ENCODE assay signal across 12 cellular contexts in genomic region chr15:80659375-80659774, GRCh38. TPM values are rescaled to one million over a fixed set of nuclear protein-coding genes. Genes with fewer than 3 reads are reported as not detected.
DNase-seq lines count a peak whose midpoint lies in the region; ATAC-seq and TF ChIP-seq lines count a peak whose summit lies in the region.
"Had no signal": no experiment of that assay in that cellular context is flagged by ENCODE, and none has a peak within 500 bp of the region (broad histone marks: within the 10 kb centered on the region; RNA-seq: fewer than 3 reads in every experiment).

No MANE protein-coding gene starts in this region.

- H3K9me3 ChIP-seq in esophagus squamous epithelium, result no peaks in the 10 kb centered on the region
- H3K9me3 ChIP-seq in gastroesophageal sphincter, result no peaks in the 10 kb centered on the region
- H3K9me3 ChIP-seq: A549 had no signal

- H3K4me1 ChIP-seq in esophagus squamous epithelium (peaks cover 0 to 47% (median 0%) of the 10 kb centered on the region in 3 donors), mesendoderm (ENCODE audit: control insufficient read depth, low read depth, low read length) (peaks cover 2% of the 10 kb centered on the region), gastroesophageal sphincter (no peaks in the 10 kb centered on the region)
- H3K4me1 ChIP-seq: A549 had no signal

- H3K27ac ChIP-seq in esophagus squamous epithelium (peak overlapping the region in 3 of 4 donors; percentile 7 to 49 (median 35)), mesendoderm (ENCODE audit: low read depth, low read length) (no peak overlapping the region), gastroesophageal sphincter (no peak overlapping the region)
- H3K27ac ChIP-seq: A549 had no signal

- no peak overlapping the region for H3K4me2 ChIP-seq in mesendoderm (ENCODE audit: low read length)
- H3K4me2 ChIP-seq: A549 had no signal

- TF ChIP-seq EP300 in gastroesophageal sphincter (IDR thresholded peaks at IDR 0.05), result no peak

- H3K9ac ChIP-seq in mesendoderm (ENCODE audit: low read length), result no peak overlapping the region

- H4K5ac ChIP-seq in mesendoderm (ENCODE audit: low read length), result no peak overlapping the region

- no peak overlapping the region for H3K18ac ChIP-seq in mesendoderm (ENCODE audit: low read length)

- intact Hi-C loops in esophagus squamous epithelium (cut with DNase I), result no loop called here
- intact Hi-C loops in posterior vena cava (cut with DNase I), result loop anchor here in 1 of 2 donors (10.0 kb wide), 1 partner anchor 315 kb away; no protein-coding TSS in a partner anchor

- H3K27me3 ChIP-seq in esophagus squamous epithelium (no peaks in the 10 kb centered on the region), mesendoderm (ENCODE audit: insufficient read depth, low read length, poor library complexity) (no peaks in the 10 kb centered on the region), gastroesophageal sphincter (no peaks in the 10 kb centered on the region)

- H2BK15ac ChIP-seq in mesendoderm (replicated peaks; ENCODE audit: low read depth), result no peak overlapping the region

- H3K79me2 ChIP-seq in mesendoderm (ENCODE audit: control insufficient read depth, insufficient read depth, low read length), result no peaks in the 10 kb centered on the region

- H3K4ac ChIP-seq in mesendoderm (ENCODE audit: low read depth, low read length), result no peak overlapping the region

- 9 to 20% methylated on average over 1 of the region's 1 CpG for WGBS in esophagus squamous epithelium, 2 donors
- WGBS in mesendoderm (ENCODE audit: extremely low coverage, insufficient coverage, low lambda C conversion rate), result no CpG with 5 or more reads among the region's 1 CpG
- WGBS in gastroesophageal sphincter (ENCODE audit: low coverage in 1 of 2), 2 donors, result 11 to 14% methylated on average over 1 of the region's 1 CpG

- H2BK5ac ChIP-seq in mesendoderm (ENCODE audit: low read length), result no peak overlapping the region

- no peak overlapping the region for H2BK120ac ChIP-seq in mesendoderm (ENCODE audit: low read depth, low read length)

- TF ChIP-seq POLR2A in esophagus squamous epithelium (IDR thresholded peaks at IDR 0.05) (no peak), gastroesophageal sphincter (IDR thresholded peaks at IDR 0.05) (no peak)

- H3K4me3 ChIP-seq in esophagus squamous epithelium (no peak overlapping the region), mesendoderm (ENCODE audit: low read length) (no peak overlapping the region), gastroesophageal sphincter (no peak overlapping the region)
- H3K4me3 ChIP-seq: A549 had no signal

- H3K79me1 ChIP-seq in mesendoderm (ENCODE audit: low read length), result no peaks in the 10 kb centered on the region

- no peak overlapping the region for H4K8ac ChIP-seq in mesendoderm (ENCODE audit: low read depth, low read length)

- no peak overlapping the region for H3K56ac ChIP-seq in mesendoderm (ENCODE audit: low read length)

- no peaks in the 10 kb centered on the region for H3K36me3 ChIP-seq in esophagus squamous epithelium
- no peaks in the 10 kb centered on the region for H3K36me3 ChIP-seq in mesendoderm (ENCODE audit: control insufficient read depth, insufficient read depth, low read length)
- H3K36me3 ChIP-seq in gastroesophageal sphincter, result no peaks in the 10 kb centered on the region

- no peak for TF ChIP-seq CTCF in esophagus squamous epithelium (IDR thresholded peaks at IDR 0.05)
- no peak for TF ChIP-seq CTCF in gastroesophageal sphincter (IDR thresholded peaks at IDR 0.05)

- ATAC-seq in GM21737 (IDR thresholded peaks at IDR 0.05; ENCODE audit: unreplicated experiment), result no peak
- ATAC-seq in gastroesophageal sphincter, result no peak

- no peak overlapping the region for H3K23ac ChIP-seq in mesendoderm (ENCODE audit: low read length)

- H2AK5ac ChIP-seq in mesendoderm (ENCODE audit: low read length), result no peak overlapping the region

- peak; percentile 40 for DNase-seq in EH (ENCODE audit: low read depth)
- DNase-seq in NCI-H226, result peak; percentile 63
- DNase-seq in esophagus squamous epithelium (lab: John Stamatoyannopoulos, UW), result no peak
- DNase-seq in mesendoderm, result peak; percentile 46
- DNase-seq in GM19238 (ENCODE audit: insufficient read length, low spot score), result no peak
- no peak for DNase-seq in posterior vena cava (ENCODE audit: low spot score)
- DNase-seq: Karpas-422, NCI-H2029, NCI-H2171 had no signal

RNA-seq across cellular contexts. Expression of gene ABHD17C, which starts 35.7 kb away (rescaled TPM):
- total RNA-seq in esophagus squamous epithelium, result 10 to 100 TPM; 18.7 to 37.1 (median 27.1) TPM
- polyA plus RNA-seq in mesendoderm (2013, experiment 1 of 2), result 13.8 TPM
- polyA plus RNA-seq in mesendoderm (2013, experiment 2 of 2), result 13.9 TPM
- 1 to 10 TPM; 4.4 to 4.9 TPM for total RNA-seq in posterior vena cava
- total RNA-seq in gastroesophageal sphincter, result 1 to 10 TPM; 1.4 to 5.4 (median 3.5) TPM

Comparison
In these comparisons a context has a peak if more than half of its experiments do, and no peak if none do; other contexts are left out.
1. DNase-seq: peak in EH (single experiment), NCI-H226 (single experiment) and mesendoderm (single experiment); none in esophagus squamous epithelium (single experiment), GM19238 (single experiment) and posterior vena cava (single experiment).
2. H3K27ac ChIP-seq: peak in esophagus squamous epithelium (3 of 4); none in mesendoderm (single experiment) and gastroesophageal sphincter (0 of 4).